ENCODE assay signal across 1 cellular context in the genomic region with DNA sequence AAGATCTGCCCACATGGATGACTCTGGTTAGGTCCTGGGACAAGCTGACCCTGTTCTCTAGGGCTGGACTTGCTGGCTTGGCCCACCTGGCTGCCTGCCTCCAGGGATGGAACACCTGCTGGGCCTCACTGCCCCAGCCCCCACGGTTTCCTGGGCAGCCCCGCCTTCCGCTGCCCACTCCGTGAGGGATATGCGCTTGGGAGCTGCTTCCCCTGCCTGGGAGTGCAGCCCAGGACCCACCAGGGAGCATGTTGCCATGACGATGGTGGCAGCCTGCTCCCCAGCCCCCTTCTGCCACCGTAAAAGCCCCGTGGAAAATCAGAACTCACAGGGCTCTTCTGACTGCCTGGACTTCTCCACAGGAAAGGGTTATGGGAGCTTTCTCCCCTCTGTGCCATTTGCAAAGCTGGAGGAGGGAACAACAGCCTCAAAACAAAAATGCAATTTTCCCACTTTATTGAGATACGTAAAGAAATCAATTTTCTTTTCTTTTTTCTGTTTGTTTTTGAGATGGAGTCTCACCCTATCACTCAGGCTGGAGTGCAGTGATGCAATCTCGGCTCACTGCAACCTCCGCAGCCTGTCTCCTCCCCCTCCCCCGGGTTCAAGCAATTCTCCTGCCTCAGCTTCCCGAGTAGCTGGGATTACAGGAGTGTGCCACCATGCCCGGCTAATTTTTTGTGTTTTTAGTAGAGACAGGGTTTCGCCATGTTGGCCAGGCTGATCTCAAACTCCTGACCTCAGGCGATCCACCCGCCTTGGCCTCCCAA.
TF ChIP-seq lines count a peak whose summit lies in the region.

No MANE protein-coding gene starts in this region.

TF ChIP-seq in IMR-90, 13 proteins besides CTCF, POLR2A, EP300 and RAD21:
- TF ChIP-seq RFX5 (IDR thresholded peaks at IDR 0.05; ENCODE audit: low read depth, low read length) (no peak), RCOR1 (IDR thresholded peaks at IDR 0.05; ENCODE audit: insufficient replicate concordance, low read length) (no peak), CEBPB (IDR thresholded peaks at IDR 0.05; ENCODE audit: low read depth, low read length) (no peak)
- TF ChIP-seq, protein P1, sequence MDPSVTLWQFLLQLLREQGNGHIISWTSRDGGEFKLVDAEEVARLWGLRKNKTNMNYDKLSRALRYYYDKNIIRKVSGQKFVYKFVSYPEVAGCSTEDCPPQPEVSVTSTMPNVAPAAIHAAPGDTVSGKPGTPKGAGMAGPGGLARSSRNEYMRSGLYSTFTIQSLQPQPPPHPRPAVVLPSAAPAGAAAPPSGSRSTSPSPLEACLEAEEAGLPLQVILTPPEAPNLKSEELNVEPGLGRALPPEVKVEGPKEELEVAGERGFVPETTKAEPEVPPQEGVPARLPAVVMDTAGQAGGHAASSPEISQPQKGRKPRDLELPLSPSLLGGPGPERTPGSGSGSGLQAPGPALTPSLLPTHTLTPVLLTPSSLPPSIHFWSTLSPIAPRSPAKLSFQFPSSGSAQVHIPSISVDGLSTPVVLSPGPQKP (IDR thresholded peaks at IDR 0.05; ENCODE audit: borderline replicate concordance, low read depth, low read length), result no peak
